In the genomic region with DNA sequence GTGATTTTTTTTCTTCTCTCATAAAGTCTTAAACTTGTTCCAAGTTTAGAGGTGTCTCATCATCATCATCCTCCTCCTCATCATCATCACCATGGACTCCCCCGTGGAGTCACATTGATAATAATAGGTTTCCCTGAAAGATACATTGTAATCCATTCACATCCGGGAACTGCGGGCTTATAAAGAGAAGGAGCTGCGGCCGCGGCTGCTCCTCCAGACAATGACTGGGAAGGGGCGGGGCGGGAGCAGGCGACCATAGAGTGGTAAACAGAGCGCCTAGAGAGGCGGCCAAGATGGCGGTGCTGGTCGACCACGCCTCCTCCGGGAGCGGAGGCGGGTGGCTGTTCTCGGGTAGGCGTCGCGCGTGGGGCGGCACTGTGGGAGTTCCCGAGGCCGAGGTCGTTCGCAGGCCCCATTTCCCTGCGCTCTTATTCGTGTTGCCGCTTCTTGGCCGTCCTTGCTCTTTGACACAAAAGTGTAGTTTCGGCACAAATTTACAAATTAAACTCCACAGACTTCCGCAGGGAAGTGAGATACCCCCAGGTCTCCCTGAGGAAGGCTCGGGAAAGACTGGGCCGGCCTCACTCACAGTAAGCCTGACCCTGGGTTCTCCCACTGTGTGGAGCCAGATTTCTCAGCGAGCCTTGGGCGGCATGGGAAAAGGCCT, we compare ENCODE assay signal across 7 cellular contexts. TPM values are rescaled to one million over a fixed set of nuclear protein-coding genes. Genes with fewer than 3 reads are reported as not detected.
DNase-seq lines count a peak whose midpoint lies in the region; ATAC-seq, FAIRE-seq and TF ChIP-seq lines count a peak whose summit lies in the region.

No MANE protein-coding gene starts in this region.

- DNase-seq in NCI-H2227 (lab: John Stamatoyannopoulos, UW; ENCODE audit: unreplicated experiment) (peak; percentile 98), chondrocyte (ENCODE audit: low spot score) (peak; percentile 98), keratinocyte (ENCODE audit: low read depth, low spot score) (peak; percentile 40)
- peak; percentile 30 to 60 for DNase-seq in stimulated activated CD4-positive, alpha-beta T cell treated with anti-CD3 and anti-CD28 coated beads, Interleukin-12 subunit alpha, Interleukin-12 subunit beta, amount 100 ng/mL, for 24 hours (ENCODE audit: low read depth in 2 of 2)

- H3K9me3 Mint-ChIP-seq in chondrocyte (ENCODE audit: low read depth): no peaks in the 10 kb centered on the region

- peak overlapping the region; percentile 81 for H3K4me3 Mint-ChIP-seq in chondrocyte (ENCODE audit: unreplicated experiment)

- peak overlapping the region; percentile 97 for H3K4me2 ChIP-seq in keratinocyte (ENCODE audit: control insufficient read depth, extremely low read depth, insufficient read depth, low read depth, low read length)

- H3K27ac ChIP-seq in keratinocyte (ENCODE audit: control insufficient read depth, insufficient read depth, low read length): peak overlapping the region; percentile 85

- peaks cover 30% of the 10 kb centered on the region for H3K4me1 Mint-ChIP-seq in chondrocyte (ENCODE audit: low read depth)

- H3K9me3 ChIP-seq in keratinocyte (ENCODE audit: control insufficient read depth, low read depth, low read length): no peaks in the 10 kb centered on the region

- H3K36me3 Mint-ChIP-seq in chondrocyte (ENCODE audit: low read depth): no peaks in the 10 kb centered on the region

- dilution Hi-C loops in keratinocyte (cut with MboI; ENCODE audit: extremely low pct_ligation_motif_present, low sequenced_read_pairs): no loop called here

- H3K27ac Mint-ChIP-seq in chondrocyte (ENCODE audit: unreplicated experiment): peak overlapping the region; percentile 89

- ATAC-seq in GM18861 (IDR thresholded peaks at IDR 0.05; ENCODE audit: unreplicated experiment) (peak; percentile 77), HG03103 (IDR thresholded peaks at IDR 0.05; ENCODE audit: low read depth, unreplicated experiment) (peak; percentile 82)
- ATAC-seq in activated CD4-positive, CD25-positive, alpha-beta regulatory T cell treated with anti-CD3 and anti-CD28 coated beads, Interleukin-2, amount 50 U/mL, for 24 hours: peak; percentile 55 to 63

- peak overlapping the region; percentile 86 for H3K9ac ChIP-seq in keratinocyte (ENCODE audit: control insufficient read depth, extremely low read depth, insufficient read depth, low read length)

- peaks cover 19% of the 10 kb centered on the region for H3K4me1 ChIP-seq in keratinocyte (ENCODE audit: control insufficient read depth, extremely low read depth, insufficient read depth, low read length)

- H3K9me1 ChIP-seq in keratinocyte (ENCODE audit: control insufficient read depth, extremely low read depth, insufficient read depth, low read length): no peaks in the 10 kb centered on the region

- H3K27me3 Mint-ChIP-seq in chondrocyte (ENCODE audit: low read depth): no peaks in the 10 kb centered on the region

- peak overlapping the region; percentile 65 to 91 (median 89) for H3K4me3 ChIP-seq in keratinocyte (ENCODE audit: control insufficient read depth in 2 of 3, extremely low read depth in 1 of 3, insufficient read depth in 2 of 3, low read depth in 1 of 3, low read length in 3 of 3)

- TF ChIP-seq CTCF in chondrocyte (IDR thresholded peaks at IDR 0.05) (peak; percentile 34), keratinocyte (optimal IDR thresholded peaks at IDR 0.05 in 1 of 3, IDR thresholded peaks at IDR 0.05 in 1 of 3, conservative IDR thresholded peaks at IDR 0.05 in 1 of 3; ENCODE audit: extremely low read depth in 1 of 3, insufficient read depth in 2 of 3, low read length in 3 of 3) (no peak)

- H4K20me1 ChIP-seq in keratinocyte (ENCODE audit: control insufficient read depth, extremely low read depth, insufficient read depth, low read length): no peaks in the 10 kb centered on the region

- H3K27me3 ChIP-seq in keratinocyte (ENCODE audit: control insufficient read depth, extremely low read depth, insufficient read depth, low read length): no peaks in the 10 kb centered on the region

- no peaks in the 10 kb centered on the region for H3K36me3 ChIP-seq in keratinocyte (ENCODE audit: control insufficient read depth in 2 of 2, extremely low read depth in 1 of 2, insufficient read depth in 2 of 2, low read length in 2 of 2)

- no peaks in the 10 kb centered on the region for H3K79me2 ChIP-seq in keratinocyte (ENCODE audit: control insufficient read depth, insufficient read depth, low read length)

- peak overlapping the region; percentile 99 for H2AFZ ChIP-seq in keratinocyte (ENCODE audit: control insufficient read depth, low read length)

- FAIRE-seq in keratinocyte (lab: Jason Lieb, UNC): no peak

RNA-seq across cellular contexts. Expression of a gene that starts 1.8 kb away (rescaled TPM):
- 36.8 to 91.8 TPM (median 46.6 TPM) in 3 replicates for total RNA-seq in chondrocyte
- polyA plus RNA-seq in keratinocyte: 9.7 to 19.3 TPM (median 13.2 TPM) in 3 replicates
- 15.2 TPM for polyA plus RNA-seq in keratinocyte (2011; ENCODE audit: low read depth)
- polyA plus RNA-seq in keratinocyte (2011; cell fraction: cytosol; rRNA removed): 6.2 and 11.5 TPM in 2 replicates
- polyA plus RNA-seq in keratinocyte (2011; cell fraction: nucleus; rRNA removed): 16.8 and 21.7 TPM in 2 replicates
- 7.7 and 10.6 TPM in 2 replicates for polyA plus RNA-seq in keratinocyte (2012; ENCODE audit: low replicate concordance)
- 21.7 to 71.7 TPM (median 44.2 TPM) in 3 replicates for polyA minus RNA-seq in keratinocyte
- polyA minus RNA-seq in keratinocyte (2011; cell fraction: cytosol; rRNA and poly(A)+ RNA removed): 8.4 TPM
- polyA minus RNA-seq in keratinocyte (2011; cell fraction: nucleus; rRNA and poly(A)+ RNA removed): 25.2 and 55.2 TPM in 2 replicates

Comparison
In these comparisons a context has a peak if more than half of its experiments do, and no peak if none do; other contexts are left out.
1. Peak in every context shown above with its lines: DNase-seq, ATAC-seq, H3K4me3 ChIP-seq and H3K27ac ChIP-seq.
2. DNase-seq: peak in every context shown above with its lines; median percentile 98 in NCI-H2227; 98 in chondrocyte; 45 in stimulated activated CD4-positive, alpha-beta T cell treated with anti-CD3 and anti-CD28 coated beads, Interleukin-12 subunit alpha, Interleukin-12 subunit beta, amount 100 ng/mL, for 24 hours; 40 in keratinocyte.